ENCODE assay signal across 9 cellular contexts in the genomic region with DNA sequence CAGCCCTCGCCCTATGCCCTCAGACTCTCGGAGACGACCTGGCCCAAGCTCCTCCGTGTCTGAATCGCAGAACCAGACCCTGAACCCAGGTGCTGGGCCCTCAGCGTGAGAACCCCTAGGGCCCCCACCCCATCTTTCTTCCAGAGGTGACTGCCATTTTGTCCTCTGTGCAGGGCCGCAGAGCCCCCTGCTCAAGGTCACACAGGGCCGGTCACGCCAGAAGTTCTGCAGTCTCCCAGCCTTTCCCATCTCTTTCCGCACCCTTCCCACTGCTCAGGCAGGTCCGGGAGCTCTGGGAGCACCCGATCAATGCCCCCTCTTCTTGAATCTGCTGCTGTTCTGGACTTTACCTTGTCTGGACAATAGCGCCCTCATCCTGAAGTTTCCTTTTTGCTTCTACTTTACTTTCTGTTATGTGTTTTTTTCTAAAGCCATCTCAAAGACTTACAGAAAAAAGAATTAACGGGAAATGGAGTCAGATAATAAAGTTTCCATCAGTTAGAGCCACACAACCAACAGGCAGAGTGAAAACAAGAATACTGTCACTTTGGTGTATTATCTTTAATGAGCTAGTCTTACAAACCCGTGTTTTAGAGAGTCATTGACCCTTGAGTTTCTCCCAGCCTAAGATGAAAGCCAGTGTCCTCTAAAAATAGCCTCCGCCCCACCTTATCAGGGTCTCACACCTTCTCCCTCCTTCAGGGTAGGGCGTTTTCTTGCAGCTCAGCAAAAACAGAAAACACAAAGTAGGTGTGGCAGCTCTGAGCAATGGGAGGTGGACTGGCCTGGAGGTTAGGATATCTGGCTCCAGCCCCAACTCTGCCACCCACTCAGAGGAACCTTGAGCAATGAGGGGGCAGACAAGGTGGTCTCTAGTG. TPM values are rescaled to one million over a fixed set of nuclear protein-coding genes. Genes with fewer than 3 reads are reported as not detected.
A peak's percentile ranks its signal among the peaks of the same experiment; 100 is the strongest.
DNase-seq lines count a peak whose midpoint lies in the region; ATAC-seq and TF ChIP-seq lines count a peak whose summit lies in the region.
"Had no signal": no experiment of that assay in that cellular context is flagged by ENCODE, and none has a peak within 500 bp of the region (broad histone marks: within the 10 kb centered on the region; RNA-seq: fewer than 3 reads in every experiment).

No MANE protein-coding gene starts in this region.

- H3K27me3 ChIP-seq in body of pancreas (no peaks in the 10 kb centered on the region), lower lobe of right lung (ENCODE audit: low read depth) (peaks cover 15% of the 10 kb centered on the region), upper lobe of left lung (no peaks in the 10 kb centered on the region), A673 (replicated peaks; ENCODE audit: insufficient read depth, low read depth, low read length, poor library complexity) (peaks cover 70% of the 10 kb centered on the region)

- WGBS in body of pancreas, 2 donors = 35 to 40% methylated on average over 17 of the region's 17 CpGs
- 59 to 63% methylated on average over 17 of the region's 17 CpGs for WGBS in upper lobe of left lung, 2 donors

- CTCF ChIA-PET in activated naive CD4-positive, alpha-beta T cell treated with anti-CD3 and anti-CD28 coated beads, Interleukin-2, amount 10 ng/mL, durations not matched to agents 7 days and 5 days (lab: Charles Lee) = interaction anchor here (0.8 to 3.7 kb wide), 12 partner anchors 8 to 112 kb away, joined by 3 to 13 read pairs (median 4); no protein-coding TSS in a partner anchor
- CTCF ChIA-PET in A673 (lab: Charles Lee) = interaction anchor here (0.7 kb wide), 1 partner anchor 34 kb away, joined by 6 read pairs; no protein-coding TSS in a partner anchor

- no TSS peak for BruUV-seq in A673 (replicated peaks; lab: Mats Ljungman, UMichigan)

- no peak for DNase-seq in activated naive CD4-positive, alpha-beta T cell treated with anti-CD3 and anti-CD28 coated beads, Interleukin-2, amount 10 ng/mL, durations not matched to agents 7 days and 5 days
- no peak for DNase-seq in activated naive CD4-positive, alpha-beta T cell treated with Interleukin-2 at 50 U/mL for 16 hours
- DNase-seq in body of pancreas = peak in 2 of 4 donors; percentile 23 to 34
- no peak for DNase-seq in lower lobe of right lung
- no peak for DNase-seq in upper lobe of left lung
- no peak for DNase-seq in A673 (ENCODE audit: low spot score)
- DNase-seq in inferior parietal cortex (ENCODE audit: extremely low spot score) = no peak
- DNase-seq: activated CD4-positive, CD25-positive, alpha-beta regulatory T cell treated with anti-CD3 and anti-CD28 coated beads, Interleukin-2, amount 50 U/mL, for 72 hours had no signal

- no peaks in the 10 kb centered on the region for H3K9me3 Mint-ChIP-seq in activated naive CD4-positive, alpha-beta T cell treated with anti-CD3 and anti-CD28 coated beads, Interleukin-2, amount 10 ng/mL, durations not matched to agents 7 days and 5 days

- H3K27ac ChIP-seq in body of pancreas = peak overlapping the region in 3 of 4 donors; percentile 76 to 92 (median 77)
- H3K27ac ChIP-seq in lower lobe of right lung = no peak overlapping the region
- H3K27ac ChIP-seq in upper lobe of left lung = peak overlapping the region in 1 of 4 donors; percentile 61
- H3K27ac ChIP-seq in A673 (ENCODE audit: low read depth, low read length, poor library complexity, severe bottlenecking) = no peak overlapping the region

- ATAC-seq in body of pancreas = no peak
- no peak for ATAC-seq in lower lobe of right lung
- ATAC-seq in upper lobe of left lung (ENCODE audit: low FRiP score in 2 of 2) = no peak
- ATAC-seq in GM19351 (IDR thresholded peaks at IDR 0.05; ENCODE audit: unreplicated experiment) = no peak

- H3K36me3 Mint-ChIP-seq in activated naive CD4-positive, alpha-beta T cell treated with anti-CD3 and anti-CD28 coated beads, Interleukin-2, amount 10 ng/mL, durations not matched to agents 7 days and 5 days = no peaks in the 10 kb centered on the region

- TF ChIP-seq CTCF in body of pancreas (IDR thresholded peaks at IDR 0.05) (no peak), lower lobe of right lung (IDR thresholded peaks at IDR 0.05) (no peak), upper lobe of left lung (IDR thresholded peaks at IDR 0.05) (no peak), A673 (conservative IDR thresholded peaks at IDR 0.05; ENCODE audit: low read depth, low read length) (no peak)

- intact Hi-C loops in body of pancreas (cut with DNase I) = no loop called here
- intact Hi-C loops in lower lobe of right lung (cut with DNase I) = no loop called here
- intact Hi-C loops in A673 (cut with micrococcal nuclease; ENCODE audit: unreplicated experiment) = no loop called here

- POLR2A ChIA-PET in A673 (lab: Charles Lee; ENCODE audit: low non-redundant PET) = no interaction called here

- H3K9me3 ChIP-seq in body of pancreas = no peaks in the 10 kb centered on the region
- no peaks in the 10 kb centered on the region for H3K9me3 ChIP-seq in lower lobe of right lung
- H3K9me3 ChIP-seq in upper lobe of left lung = no peaks in the 10 kb centered on the region
- H3K9me3 ChIP-seq in A673 (ENCODE audit: low read depth, low read length, poor library complexity, severe bottlenecking) = no peaks in the 10 kb centered on the region

- peaks cover 60% of the 10 kb centered on the region for H3K27me3 Mint-ChIP-seq in activated naive CD4-positive, alpha-beta T cell treated with anti-CD3 and anti-CD28 coated beads, Interleukin-2, amount 10 ng/mL, durations not matched to agents 7 days and 5 days

- H3K4me1 Mint-ChIP-seq in activated naive CD4-positive, alpha-beta T cell treated with anti-CD3 and anti-CD28 coated beads, Interleukin-2, amount 10 ng/mL, durations not matched to agents 7 days and 5 days = peaks cover 20% of the 10 kb centered on the region

- no peak for TF ChIP-seq POLR2A in body of pancreas (IDR thresholded peaks at IDR 0.05)
- no peak for TF ChIP-seq POLR2A in upper lobe of left lung (IDR thresholded peaks at IDR 0.05)

- no peaks in the 10 kb centered on the region for H3K36me3 ChIP-seq in body of pancreas (replicated peaks in 1 of 2; ENCODE audit: insufficient read depth in 1 of 2, low read depth in 2 of 2)
- H3K36me3 ChIP-seq in lower lobe of right lung = no peaks in the 10 kb centered on the region
- H3K36me3 ChIP-seq in upper lobe of left lung = no peaks in the 10 kb centered on the region
- H3K36me3 ChIP-seq in A673 (ENCODE audit: insufficient read depth, low read length, poor library complexity, severe bottlenecking) = no peaks in the 10 kb centered on the region

- TF ChIP-seq EP300 in upper lobe of left lung (IDR thresholded peaks at IDR 0.05) = no peak

- H3K4me1 ChIP-seq in body of pancreas (peaks cover 60% of the 10 kb centered on the region), lower lobe of right lung (peaks cover 19% of the 10 kb centered on the region), upper lobe of left lung (peaks cover 12 to 19% (median 14%) of the 10 kb centered on the region in 4 donors), A673 (ENCODE audit: insufficient read depth, low read length, poor library complexity, severe bottlenecking) (peaks cover 7% of the 10 kb centered on the region)

- peak overlapping the region in 1 of 2 donors; percentile 80 for H3K4me3 ChIP-seq in body of pancreas
- peak overlapping the region; percentile 75 for H3K4me3 ChIP-seq in lower lobe of right lung
- peak overlapping the region in 3 of 4 donors; percentile 63 to 86 (median 85) for H3K4me3 ChIP-seq in upper lobe of left lung
- H3K4me3 ChIP-seq in A673 (ENCODE audit: low read depth, low read length, poor library complexity, severe bottlenecking) = no peak overlapping the region

- H3K27ac Mint-ChIP-seq in activated naive CD4-positive, alpha-beta T cell treated with anti-CD3 and anti-CD28 coated beads, Interleukin-2, amount 10 ng/mL, durations not matched to agents 7 days and 5 days = no peak overlapping the region

- peak overlapping the region; percentile 48 for H3K4me3 Mint-ChIP-seq in activated naive CD4-positive, alpha-beta T cell treated with anti-CD3 and anti-CD28 coated beads, Interleukin-2, amount 10 ng/mL, durations not matched to agents 7 days and 5 days

RNA-seq across cellular contexts. Expression of a gene that starts 1.8 kb away (rescaled TPM):
- total RNA-seq in body of pancreas (10 to 100 TPM in 1 of 2 donors, 1 to 10 TPM in 1; 9.2 to 16.1 TPM), lower lobe of right lung (7.9 TPM), upper lobe of left lung (10 to 100 TPM in 1 of 6 donors, 1 to 10 TPM in 5; 4.4 to 12.6 (median 8.8) TPM), A673 (2021) (0.09 and 0.24 TPM in 2 replicates)

Comparison
In these comparisons a context has a peak if more than half of its experiments do, and no peak if none do; other contexts are left out.
1. H3K27ac ChIP-seq: peak in body of pancreas (3 of 4); none in lower lobe of right lung (single experiment) and A673 (single experiment).